17 cellular contexts compared by ENCODE assay signal in the genomic region with DNA sequence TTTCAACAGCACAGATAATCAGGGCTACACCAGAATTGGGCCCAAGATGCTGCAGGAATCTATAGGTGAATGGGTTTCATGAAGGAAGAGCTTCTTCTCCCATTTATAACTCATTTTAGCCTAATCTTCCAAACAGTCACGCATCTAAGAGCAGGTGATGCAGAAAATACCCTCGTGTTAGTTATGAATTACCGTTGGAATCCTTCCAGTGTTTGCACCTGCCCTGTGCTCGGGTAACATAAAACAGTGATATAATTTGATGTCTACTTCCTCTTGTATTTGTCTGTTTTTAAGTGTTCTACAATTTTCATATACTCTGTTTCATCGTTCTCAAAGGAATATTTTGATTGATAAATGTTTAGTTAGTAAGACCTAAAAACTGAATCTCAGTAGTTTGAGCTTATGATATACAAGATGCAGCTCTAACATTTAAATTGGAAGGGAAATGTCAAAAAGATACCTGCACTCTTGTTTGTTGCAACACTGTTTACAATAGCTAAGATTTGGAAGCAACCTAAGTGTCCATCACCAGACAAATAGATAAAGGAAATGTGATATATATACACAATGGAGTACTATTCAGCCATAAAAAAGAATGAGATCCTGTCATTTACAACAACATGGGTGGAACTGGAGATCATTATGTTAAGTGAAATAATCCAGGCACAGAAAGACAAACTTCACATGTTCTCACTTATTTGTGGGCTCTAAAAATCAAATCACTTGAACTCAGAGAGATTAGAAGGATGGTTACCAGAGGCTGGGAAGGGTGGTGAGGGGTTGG.
DNase-seq lines count a peak whose midpoint lies in the region.
"Had no signal": no experiment of that assay in that cellular context is flagged by ENCODE, and none has a peak within 500 bp of the region (broad histone marks: within the 10 kb centered on the region; RNA-seq: fewer than 3 reads in every experiment).

No MANE protein-coding gene starts in this region.

- peak overlapping the region in 1 of 2 donors; percentile 7 for H3K4me3 ChIP-seq in mucosa of rectum (ENCODE audit: low read length in 2 of 2)
- H3K4me3 ChIP-seq: BLaER1 had no signal

- H3K27ac ChIP-seq in mucosa of rectum (ENCODE audit: low read depth in 2 of 2, low read length in 2 of 2), result peak overlapping the region; percentile 78 to 81
- H3K27ac ChIP-seq: BLaER1 had no signal

- peaks cover 37 to 49% of the 10 kb centered on the region in 2 donors for H3K4me1 ChIP-seq in mucosa of rectum (ENCODE audit: control insufficient read depth in 2 of 2, insufficient read depth in 2 of 2, low read length in 2 of 2)

- H3K36me3 ChIP-seq in mucosa of rectum (ENCODE audit: control insufficient read depth in 2 of 2, insufficient read depth in 2 of 2, low read length in 2 of 2), result peaks cover 7 to 12% of the 10 kb centered on the region in 2 donors

- DNase-seq in NCI-H2171 treated with DMSO at 0.1 percent for 48 hours (lab: John Stamatoyannopoulos, UW) (peak; percentile 23), NCI-H2171 (lab: John Stamatoyannopoulos, UW) (no peak), NCI-H1436 treated with DMSO at 0.1 percent for 48 hours (lab: John Stamatoyannopoulos, UW) (peak; percentile 19), NCI-H774 (lab: John Stamatoyannopoulos, UW) (peak; percentile 4), glomerular visceral epithelial cell (ENCODE audit: extremely low spot score) (no peak), islet precursor cell (no peak)
- no peak for DNase-seq in stimulated activated CD4-positive, alpha-beta T cell treated with anti-CD3 and anti-CD28 coated beads, Interleukin-4, amount 100 ng/mL, for 24 hours
- DNase-seq: CD8-positive, alpha-beta T cell; HFFc6; KBM-7; MV-4-11; NCI-H345; NCI-H82; SK-N-SH; T-cell had no signal

- peak overlapping the region in 1 of 2 donors; percentile 51 for H3K9ac ChIP-seq in mucosa of rectum (ENCODE audit: low read depth in 1 of 2, low read length in 2 of 2)
- H3K9ac ChIP-seq: BLaER1, SK-N-SH had no signal

- H3K27me3 ChIP-seq in mucosa of rectum (ENCODE audit: control insufficient read depth in 2 of 2, insufficient read depth in 2 of 2, low read length in 2 of 2), result no peaks in the 10 kb centered on the region
- H3K27me3 ChIP-seq: BLaER1 had no signal

- H3K9me3 ChIP-seq in mucosa of rectum (ENCODE audit: control insufficient read depth in 2 of 2, low read length in 2 of 2), result no peaks in the 10 kb centered on the region
- H3K9me3 ChIP-seq: BLaER1, SK-N-SH had no signal

Comparison
In these comparisons a context has a peak if more than half of its experiments do, and no peak if none do; other contexts are left out.
1. DNase-seq: peak in NCI-H2171 treated with DMSO at 0.1 percent for 48 hours (single experiment), NCI-H1436 treated with DMSO at 0.1 percent for 48 hours (single experiment) and NCI-H774 (single experiment); none in NCI-H2171 (single experiment), glomerular visceral epithelial cell (single experiment), islet precursor cell (single experiment) and stimulated activated CD4-positive, alpha-beta T cell treated with anti-CD3 and anti-CD28 coated beads, Interleukin-4, amount 100 ng/mL, for 24 hours (single experiment).